ENCODE assay signal across 8 cellular contexts in the genomic region with DNA sequence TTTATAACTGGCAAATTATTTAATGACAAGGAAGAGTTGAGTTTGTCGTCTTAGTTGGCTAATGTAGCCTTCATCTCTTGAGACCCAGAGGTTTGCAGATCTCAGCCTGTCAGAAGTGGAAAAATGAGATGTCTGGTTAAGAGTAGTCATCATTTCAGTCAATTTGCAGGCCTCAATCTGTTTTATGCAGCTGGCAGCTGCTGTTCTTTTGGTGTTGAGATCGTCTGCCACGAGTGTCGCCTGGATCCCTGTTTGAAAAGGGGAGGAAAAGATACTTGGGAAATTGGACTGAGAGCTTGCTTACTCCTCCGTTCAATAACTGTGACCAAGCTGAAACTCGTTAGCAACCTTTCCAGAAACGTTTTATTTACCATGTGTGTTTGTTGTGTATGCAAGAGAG. TPM values are rescaled to one million over a fixed set of nuclear protein-coding genes. Genes with fewer than 3 reads are reported as not detected.
A peak's percentile ranks its signal among the peaks of the same experiment; 100 is the strongest.
DNase-seq lines count a peak whose midpoint lies in the region; ATAC-seq and TF ChIP-seq lines count a peak whose summit lies in the region.

No MANE protein-coding gene starts in this region.

- H3K27me3 ChIP-seq in ACC112 (ENCODE audit: insufficient read depth, low read length) (no peaks in the 10 kb centered on the region), KMS-11 (ENCODE audit: insufficient read depth, low read depth) (peaks cover 25% of the 10 kb centered on the region; the same call in 1 of the 2 replicates), muscle layer of colon (ENCODE audit: control insufficient read depth in 1 of 2, insufficient read depth in 2 of 2, low read length in 2 of 2) (no peaks in the 10 kb centered on the region), Caco-2 (replicated peaks; ENCODE audit: control insufficient read depth, insufficient read depth, low read length) (no peaks in the 10 kb centered on the region)

- no peak overlapping the region for H3K4me3 Mint-ChIP-seq in Caco-2 (ENCODE audit: unreplicated experiment)
- H3K4me3 Mint-ChIP-seq in stimulated activated naive B cell treated with anti-CD40 and anti-IgM and Interleukin-4, amounts not matched to agents 10 μg/mL and 1 μg/mL and 100 μg/mL, for 72 hours, result no peak overlapping the region

- H3K36me3 ChIP-seq in ACC112 (ENCODE audit: insufficient read depth, low read length) (no peaks in the 10 kb centered on the region), KMS-11 (ENCODE audit: insufficient read depth) (no peaks in the 10 kb centered on the region), muscle layer of colon (ENCODE audit: insufficient read depth, low read length) (no peaks in the 10 kb centered on the region), Caco-2 (ENCODE audit: control insufficient read depth, insufficient read depth, low read length) (no peaks in the 10 kb centered on the region)

- H3K9ac ChIP-seq in KMS-11, result no peak overlapping the region
- H3K9ac ChIP-seq in muscle layer of colon (ENCODE audit: low read length), result peak overlapping the region; percentile 99

- POLR2A ChIA-PET in Caco-2 (lab: Charles Lee), result no interaction called here

- TF ChIP-seq CTCF in KMS-11 (conservative IDR thresholded peaks at IDR 0.05; ENCODE audit: low read depth, low read length), result no peak
- no peak for TF ChIP-seq CTCF in cardiac fibroblast (IDR thresholded peaks at IDR 0.05; ENCODE audit: low read depth, low read length)
- no peak for TF ChIP-seq CTCF in Caco-2 (IDR thresholded peaks at IDR 0.05; ENCODE audit: insufficient read depth in 1 of 2, low read depth in 1 of 2, low read length in 1 of 2, severe bottlenecking in 1 of 2, unreplicated experiment in 1 of 2)

- CTCF ChIA-PET in Caco-2 (lab: Charles Lee), result no interaction called here

- no peaks in the 10 kb centered on the region for H3K27me3 Mint-ChIP-seq in Caco-2 (ENCODE audit: insufficient read depth, unreplicated experiment)
- H3K27me3 Mint-ChIP-seq in stimulated activated naive B cell treated with anti-CD40 and anti-IgM and Interleukin-4, amounts not matched to agents 10 μg/mL and 1 μg/mL and 100 μg/mL, for 72 hours, result peaks cover 14 to 17% of the 10 kb centered on the region in 2 donors

- peaks cover 43% of the 10 kb centered on the region for H3K4me1 Mint-ChIP-seq in Caco-2 (ENCODE audit: low read depth, unreplicated experiment)
- peaks cover 7 to 24% of the 10 kb centered on the region in 2 donors for H3K4me1 Mint-ChIP-seq in stimulated activated naive B cell treated with anti-CD40 and anti-IgM and Interleukin-4, amounts not matched to agents 10 μg/mL and 1 μg/mL and 100 μg/mL, for 72 hours

- no peak overlapping the region for H2AFZ ChIP-seq in ACC112 (ENCODE audit: low read length, unreplicated experiment)
- no peak overlapping the region for H2AFZ ChIP-seq in KMS-11 (ENCODE audit: low read depth)

- H3K4me3 ChIP-seq in ACC112 (ENCODE audit: low read depth, low read length) (peak overlapping the region; percentile 94), KMS-11 (IDR thresholded peaks at IDR 0.05; ENCODE audit: insufficient read depth, low read depth, low read length) (no peak overlapping the region), cardiac fibroblast (replicated peaks in 1 of 2; ENCODE audit: low read depth in 2 of 2, low read length in 2 of 2) (peak overlapping the region; percentile 70 to 88), muscle layer of colon (ENCODE audit: low read depth in 1 of 2, low read length in 2 of 2) (peak overlapping the region in 1 of 2 donors; percentile 99), Caco-2 (ENCODE audit: low read depth, low read length) (no peak overlapping the region)

- no peaks in the 10 kb centered on the region for H4K20me1 ChIP-seq in KMS-11 (ENCODE audit: insufficient read depth)

- peaks cover 25% of the 10 kb centered on the region for H3K36me3 Mint-ChIP-seq in Caco-2 (ENCODE audit: insufficient read depth, unreplicated experiment)
- peaks cover 0 to 2% of the 10 kb centered on the region in 2 donors for H3K36me3 Mint-ChIP-seq in stimulated activated naive B cell treated with anti-CD40 and anti-IgM and Interleukin-4, amounts not matched to agents 10 μg/mL and 1 μg/mL and 100 μg/mL, for 72 hours

- peaks cover 65% of the 10 kb centered on the region for H3K79me2 ChIP-seq in ACC112 (ENCODE audit: control insufficient read depth, insufficient read depth, low read length, unreplicated experiment)
- H3K79me2 ChIP-seq in KMS-11 (ENCODE audit: insufficient read depth, low read depth), result no peaks in the 10 kb centered on the region

- intact Hi-C loops in Caco-2 (cut with micrococcal nuclease; ENCODE audit: unreplicated experiment), result no loop called here

- H3K9me3 ChIP-seq in muscle layer of colon (ENCODE audit: low read length) (no peaks in the 10 kb centered on the region), Caco-2 (no peaks in the 10 kb centered on the region)

- H3K9me3 Mint-ChIP-seq in Caco-2 (ENCODE audit: unreplicated experiment), result no peaks in the 10 kb centered on the region
- H3K9me3 Mint-ChIP-seq in stimulated activated naive B cell treated with anti-CD40 and anti-IgM and Interleukin-4, amounts not matched to agents 10 μg/mL and 1 μg/mL and 100 μg/mL, for 72 hours, result no peaks in the 10 kb centered on the region

- no peak overlapping the region for H3K27ac Mint-ChIP-seq in Caco-2 (ENCODE audit: unreplicated experiment)
- no peak overlapping the region for H3K27ac Mint-ChIP-seq in stimulated activated naive B cell treated with anti-CD40 and anti-IgM and Interleukin-4, amounts not matched to agents 10 μg/mL and 1 μg/mL and 100 μg/mL, for 72 hours

- H3K27ac ChIP-seq in ACC112 (ENCODE audit: low read depth, low read length), result peak overlapping the region; percentile 96
- H3K27ac ChIP-seq in KMS-11, result no peak overlapping the region
- H3K27ac ChIP-seq in muscle layer of colon (ENCODE audit: low read depth, low read length), result peak overlapping the region; percentile 77

- peak overlapping the region; percentile 96 for H3K4me2 ChIP-seq in KMS-11

- no peak for ATAC-seq in HG03159 (IDR thresholded peaks at IDR 0.05; ENCODE audit: unreplicated experiment)
- ATAC-seq in stimulated activated naive B cell treated with anti-CD40 and anti-IgM and Interleukin-4, amounts not matched to agents 10 μg/mL and 1 μg/mL and 100 μg/mL, for 72 hours (replicated peaks), result no peak

- H3K4me1 ChIP-seq in ACC112 (ENCODE audit: control insufficient read depth, insufficient read depth, low read length, unreplicated experiment), result peaks cover 50% of the 10 kb centered on the region
- H3K4me1 ChIP-seq in KMS-11 (ENCODE audit: low read depth, poor library complexity, severe bottlenecking), result peaks cover 11% of the 10 kb centered on the region
- H3K4me1 ChIP-seq in muscle layer of colon (ENCODE audit: insufficient read depth, low read length), result peaks cover 65% of the 10 kb centered on the region
- peaks cover 31% of the 10 kb centered on the region for H3K4me1 ChIP-seq in Caco-2

- peak; percentile 51 to 55 for DNase-seq in cardiac fibroblast (ENCODE audit: low read depth in 2 of 2)
- no peak for DNase-seq in NOMO-1 treated with DMSO at 0.1 percent for 48 hours (lab: John Stamatoyannopoulos, UW; ENCODE audit: unreplicated experiment)
- no peak for DNase-seq in Caco-2
- DNase-seq in stimulated activated naive B cell treated with anti-CD40 and anti-IgM and Interleukin-4, amounts not matched to agents 10 μg/mL and 1 μg/mL and 100 μg/mL, for 72 hours, result no peak

- BruUV-seq in Caco-2 (replicated peaks; lab: Mats Ljungman, UMichigan), result no TSS peak

RNA-seq across cellular contexts. Expression of gene PHLDB2, which starts 2.3 kb away (rescaled TPM):
- 59.9 and 60.5 TPM in 2 replicates for total RNA-seq in Caco-2 (2022)

Comparison
In these comparisons a context has a peak if more than half of its experiments do, and no peak if none do; other contexts are left out.
1. H3K4me3 ChIP-seq: peak in ACC112 (single experiment) and cardiac fibroblast (2 of 2); none in KMS-11 (single experiment) and Caco-2 (single experiment).
2. DNase-seq: peak in cardiac fibroblast (2 of 2); none in NOMO-1 treated with DMSO at 0.1 percent for 48 hours (single experiment), Caco-2 (0 of 2) and stimulated activated naive B cell treated with anti-CD40 and anti-IgM and Interleukin-4, amounts not matched to agents 10 μg/mL and 1 μg/mL and 100 μg/mL, for 72 hours (single experiment).